ENCODE assay signal across 35 cellular contexts in genomic region chr19:19946226-19946625, GRCh38. TPM values are rescaled to one million over a fixed set of nuclear protein-coding genes. Genes with fewer than 3 reads are reported as not detected.
"Had no signal": no experiment of that assay in that cellular context is flagged by ENCODE, and none has a peak within 500 bp of the region (broad histone marks: within the 10 kb centered on the region; RNA-seq: fewer than 3 reads in every experiment).

No MANE protein-coding gene starts in this region.

- DNase-seq: Karpas-422, Kasumi-1, MG63, MM.1S, MV-4-11, NCI-H1048, NCI-H1092, NCI-H1092 treated with DMSO at 0.1 percent for 48 hours, NCI-H1105, NCI-H1105 treated with DMSO at 0.1 percent for 48 hours, NCI-H1417, NCI-H1417 treated with DMSO at 0.1 percent for 48 hours, NCI-H1436, NCI-H1436 treated with DMSO at 0.1 percent for 48 hours, NCI-H146, NCI-H1694, NCI-H1694 treated with DMSO at 0.1 percent for 48 hours, NCI-H187, NCI-H187 treated with DMSO at 0.1 percent for 48 hours, NCI-H1930, NCI-H2029, NCI-H2029 treated with DMSO at 0.1 percent for 48 hours, NCI-H2081, NCI-H2081 treated with DMSO at 0.1 percent for 48 hours, NCI-H2107, NCI-H2171, NCI-H2171 treated with DMSO at 0.1 percent for 48 hours, NCI-H2227 treated with DMSO at 0.1 percent for 48 hours, NCI-H226, NCI-H345, NCI-H446, NCI-H446 treated with DMSO at 0.1 percent for 48 hours, NCI-H510A, NCI-H510A treated with DMSO at 0.1 percent for 48 hours had no signal

RNA-seq across cellular contexts. Expression of gene ZNF93, which starts 45.5 kb away (rescaled TPM):
- total RNA-seq: NCI-H460 had no signal
